17 cellular contexts compared by ENCODE assay signal in genomic region chr19:50434525-50434924, GRCh38. TPM values are rescaled to one million over a fixed set of nuclear protein-coding genes. Genes with fewer than 3 reads are reported as not detected.
A peak's percentile ranks its signal among the peaks of the same experiment; 100 is the strongest.
DNase-seq lines count a peak whose midpoint lies in the region; ATAC-seq and TF ChIP-seq lines count a peak whose summit lies in the region.
"Had no signal": no experiment of that assay in that cellular context is flagged by ENCODE, and none has a peak within 500 bp of the region (broad histone marks: within the 10 kb centered on the region; RNA-seq: fewer than 3 reads in every experiment).

No MANE protein-coding gene starts in this region.

- no peaks in the 10 kb centered on the region for H3K9me3 ChIP-seq in gastrocnemius medialis
- no peaks in the 10 kb centered on the region for H3K9me3 ChIP-seq in uterus

- H3K27me3 ChIP-seq in gastrocnemius medialis (peaks cover 4 to 14% (median 10%) of the 10 kb centered on the region in 3 donors), uterus (peaks cover 0 to 7% of the 10 kb centered on the region in 2 donors)

- H3K27ac Mint-ChIP-seq in brain = peak overlapping the region in 3 of 5 experiments; percentile 42 to 75 (median 58)
- H3K27ac Mint-ChIP-seq: T-cell had no signal

- ATAC-seq in gastrocnemius medialis = peak in 1 of 2 donors; percentile 53
- ATAC-seq in HG02840 (IDR thresholded peaks at IDR 0.05; ENCODE audit: low FRiP score, unreplicated experiment) = no peak
- no peak for ATAC-seq in sciatic nerve
- ATAC-seq: esophagus mucosa, PC-3, T-cell had no signal

- H3K36me3 ChIP-seq in gastrocnemius medialis (no peaks in the 10 kb centered on the region), uterus (no peaks in the 10 kb centered on the region)

- intact Hi-C loops in gastrocnemius medialis (cut with DNase I; ENCODE audit: low total_unique reads) = loop anchor here (10.0 kb wide), 1 partner anchor 370 kb away; no protein-coding TSS in a partner anchor
- intact Hi-C loops in sciatic nerve (cut with DNase I) = no loop called here
- intact Hi-C loops in uterus (cut with DNase I; ENCODE audit: low total_unique reads) = no loop called here

- H3K4me3 Mint-ChIP-seq in brain = peak overlapping the region in 4 of 5 experiments; percentile 14 to 78 (median 62)

- in situ Hi-C loops in gastrocnemius medialis (cut with MboI; ENCODE audit: low sequenced_read_pairs in 4 of 4) = no loop called here

- H3K36me3 Mint-ChIP-seq in brain = no peaks in the 10 kb centered on the region
- H3K36me3 Mint-ChIP-seq: T-cell had no signal

- peaks cover 33% of the 10 kb centered on the region for H3K4me1 Mint-ChIP-seq in brain

- peak overlapping the region in 3 of 4 donors; percentile 85 to 94 (median 89) for H3K27ac ChIP-seq in gastrocnemius medialis
- H3K27ac ChIP-seq in uterus = no peak overlapping the region

- peak overlapping the region in 1 of 4 donors; percentile 66 for H3K4me3 ChIP-seq in gastrocnemius medialis
- H3K4me3 ChIP-seq in uterus = no peak overlapping the region

- peaks cover 12 to 14% of the 10 kb centered on the region in 2 donors for H3K4me1 ChIP-seq in gastrocnemius medialis
- no peaks in the 10 kb centered on the region for H3K4me1 ChIP-seq in uterus

- H3K27me3 Mint-ChIP-seq in brain = peaks cover 37% of the 10 kb centered on the region

- TF ChIP-seq CTCF in brain (conservative IDR thresholded peaks at IDR 0.05) = no peak
- TF ChIP-seq CTCF in gastrocnemius medialis (IDR thresholded peaks at IDR 0.05 in 4 of 5, conservative IDR thresholded peaks at IDR 0.05 in 1 of 5) = no peak
- no peak for TF ChIP-seq CTCF in uterus (IDR thresholded peaks at IDR 0.05)

- TF ChIP-seq POLR2A in gastrocnemius medialis (IDR thresholded peaks at IDR 0.05) = no peak
- no peak for TF ChIP-seq POLR2A in uterus (IDR thresholded peaks at IDR 0.05)

- peak in 2 of 3 experiments; percentile 53 to 71 for DNase-seq in NCI-H1417 (lab: John Stamatoyannopoulos, UW)
- DNase-seq in NCI-H1417 treated with DMSO at 0.1 percent for 48 hours (lab: John Stamatoyannopoulos, UW) = no peak
- peak; percentile 40 for DNase-seq in NCI-H345 (lab: John Stamatoyannopoulos, UW)
- DNase-seq in gastrocnemius medialis = peak; percentile 20 to 76
- DNase-seq in sciatic nerve (ENCODE audit: low spot score) = no peak
- DNase-seq in uterus = no peak
- DNase-seq: 8988T, kidney, PC-3, T-cell had no signal

- H3K9me3 Mint-ChIP-seq in brain = peaks cover 0 to 12% (median 0%) of the 10 kb centered on the region in 5 experiments
- H3K9me3 Mint-ChIP-seq: T-cell had no signal

RNA-seq across cellular contexts. Expression of gene MYBPC2, which starts 1.8 kb away (rescaled TPM):
- polyA plus RNA-seq in brain (ENCODE audit: insufficient read depth, low read depth, low replicate concordance) = not detected
- total RNA-seq in gastrocnemius medialis = 100 to 1,000 TPM; 358 to 988 (median 442) TPM
- total RNA-seq in sciatic nerve = not detected
- under 1 TPM in 2 of 4 donors, not detected in 2; 0.24 to 0.28 TPM for total RNA-seq in uterus
- total RNA-seq: astrocyte, M059J, PC-3, pulmonary artery endothelial cell had no signal

RNA-seq across cellular contexts. Expression of gene SPIB, which starts 15.8 kb away (rescaled TPM):
- polyA plus RNA-seq in brain (ENCODE audit: insufficient read depth, low read depth, low replicate concordance) = not detected
- total RNA-seq in gastrocnemius medialis = under 1 TPM in 1 of 4 donors, not detected in 3; 0.15 TPM
- total RNA-seq in sciatic nerve = 2.9 TPM
- total RNA-seq in uterus = 1 to 10 TPM in 1 of 4 donors, under 1 TPM in 1, not detected in 2; under 0.01 to 2.1 TPM
- total RNA-seq: M059J, PC-3, pulmonary artery endothelial cell, temporal lobe had no signal

RNA-seq across cellular contexts. Expression of gene EMC10, which starts 41.8 kb away (rescaled TPM):
- polyA plus RNA-seq in brain (ENCODE audit: insufficient read depth, low read depth, low replicate concordance) = 171 TPM
- total RNA-seq in gastrocnemius medialis (10 to 100 TPM; 29.2 to 67.4 (median 45.4) TPM), sciatic nerve (66.9 TPM), uterus (100 to 1,000 TPM in 1 of 4 donors, 10 to 100 TPM in 3; 30.5 to 121 (median 45.8) TPM)
- total RNA-seq: astrocyte had no signal

RNA-seq across cellular contexts. Expression of gene GARIN5A, which starts 42.1 kb away (rescaled TPM):
- 15.9 TPM for polyA plus RNA-seq in brain (ENCODE audit: insufficient read depth, low read depth, low replicate concordance)
- total RNA-seq in gastrocnemius medialis (10 to 100 TPM in 1 of 4 donors, 1 to 10 TPM in 2, not detected in 1; 1.2 to 11.0 (median 1.9) TPM), sciatic nerve (0.45 TPM), uterus (1 to 10 TPM in 2 of 4 donors, under 1 TPM in 1, not detected in 1; 0.62 to 5.4 (median 1.8) TPM)
- total RNA-seq: astrocyte, pulmonary artery endothelial cell had no signal

RNA-seq across cellular contexts. Expression of gene POLD1, which starts 50.4 kb away (rescaled TPM):
- polyA plus RNA-seq in brain (ENCODE audit: insufficient read depth, low read depth, low replicate concordance) = 29.2 TPM
- total RNA-seq in gastrocnemius medialis = 10 to 100 TPM in 1 of 4 donors, 1 to 10 TPM in 3; 4.0 to 18.3 (median 6.0) TPM
- 21.3 TPM for total RNA-seq in sciatic nerve
- 10 to 100 TPM; 10.6 to 47.9 (median 24.0) TPM for total RNA-seq in uterus

Comparison
In these comparisons a context has a peak if more than half of its experiments do, and no peak if none do; other contexts are left out.
1. DNase-seq: peak in NCI-H1417 (2 of 3), NCI-H345 (single experiment) and gastrocnemius medialis (2 of 2); none in NCI-H1417 treated with DMSO at 0.1 percent for 48 hours (single experiment), sciatic nerve (single experiment) and uterus (0 of 2).
2. H3K27ac ChIP-seq: peak in gastrocnemius medialis (3 of 4); none in uterus (0 of 2).
3. RNA of gene MYBPC2, which starts 1.8 kb away (total RNA-seq): 358 to 988 TPM in gastrocnemius medialis; 0.24 to 0.28 TPM in uterus and not detected in sciatic nerve (single experiment); every median in the first group is over 100 times any median in the second.